Comparison of ENCODE assay signal across 7 cellular contexts in genomic region chr6:44072959-44073611, GRCh38. TPM values are rescaled to one million over a fixed set of nuclear protein-coding genes. Genes with fewer than 3 reads are reported as not detected.
DNase-seq lines count a peak whose midpoint lies in the region; ATAC-seq and TF ChIP-seq lines count a peak whose summit lies in the region.

No MANE protein-coding gene starts in this region.

- peaks cover 12% of the 10 kb centered on the region for H3K4me1 Mint-ChIP-seq in memory B cell

- peak; percentile 71 for DNase-seq in activated CD4-positive, CD25-positive, alpha-beta regulatory T cell treated with anti-CD3 and anti-CD28 coated beads, Interleukin-2, amount 50 U/mL, for 72 hours
- DNase-seq in dermis blood vessel endothelial cell (peak; percentile 82), memory B cell (ENCODE audit: low spot score in 2 of 2) (peak; percentile 56 to 57), NCI-H2081 (lab: John Stamatoyannopoulos, UW) (no peak)
- peak; percentile 47 for DNase-seq in stimulated activated CD8-positive, alpha-beta memory T cell treated with anti-CD3 and anti-CD28 coated beads, Interleukin-15, amount 100 ng/mL, for 24 hours (ENCODE audit: low read depth)

- ATAC-seq in HG03280 (IDR thresholded peaks at IDR 0.05; ENCODE audit: unreplicated experiment) = peak; percentile 60
- ATAC-seq in memory B cell (ENCODE audit: low read depth) = peak; percentile 79

- H3K36me3 Mint-ChIP-seq in memory B cell = no peaks in the 10 kb centered on the region

- H3K9me3 Mint-ChIP-seq in memory B cell = no peaks in the 10 kb centered on the region

- peak; percentile 62 for TF ChIP-seq POLR2A in GM19099 (IDR thresholded peaks at IDR 0.05; ENCODE audit: extremely low read depth, insufficient read length, low read depth)

- H3K27me3 Mint-ChIP-seq in memory B cell = peaks cover 11% of the 10 kb centered on the region

- H3K27ac Mint-ChIP-seq in memory B cell = peak overlapping the region; percentile 15

- H3K4me3 Mint-ChIP-seq in memory B cell = peak overlapping the region; percentile 98

RNA-seq across cellular contexts. Expression of gene MRPL14, which starts 54.2 kb away (rescaled TPM):
- 48.1 and 75.4 TPM in 2 replicates for total RNA-seq in dermis blood vessel endothelial cell

RNA-seq across cellular contexts. Expression of gene TMEM63B, which starts 54.3 kb away (rescaled TPM):
- total RNA-seq in dermis blood vessel endothelial cell = 33.0 and 36.3 TPM in 2 replicates

Comparison
In these comparisons a context has a peak if more than half of its experiments do, and no peak if none do; other contexts are left out.
1. DNase-seq: peak in activated CD4-positive, CD25-positive, alpha-beta regulatory T cell treated with anti-CD3 and anti-CD28 coated beads, Interleukin-2, amount 50 U/mL, for 72 hours (single experiment), dermis blood vessel endothelial cell (single experiment), memory B cell (2 of 2) and stimulated activated CD8-positive, alpha-beta memory T cell treated with anti-CD3 and anti-CD28 coated beads, Interleukin-15, amount 100 ng/mL, for 24 hours (single experiment); none in NCI-H2081 (0 of 2).